In the genomic region with DNA sequence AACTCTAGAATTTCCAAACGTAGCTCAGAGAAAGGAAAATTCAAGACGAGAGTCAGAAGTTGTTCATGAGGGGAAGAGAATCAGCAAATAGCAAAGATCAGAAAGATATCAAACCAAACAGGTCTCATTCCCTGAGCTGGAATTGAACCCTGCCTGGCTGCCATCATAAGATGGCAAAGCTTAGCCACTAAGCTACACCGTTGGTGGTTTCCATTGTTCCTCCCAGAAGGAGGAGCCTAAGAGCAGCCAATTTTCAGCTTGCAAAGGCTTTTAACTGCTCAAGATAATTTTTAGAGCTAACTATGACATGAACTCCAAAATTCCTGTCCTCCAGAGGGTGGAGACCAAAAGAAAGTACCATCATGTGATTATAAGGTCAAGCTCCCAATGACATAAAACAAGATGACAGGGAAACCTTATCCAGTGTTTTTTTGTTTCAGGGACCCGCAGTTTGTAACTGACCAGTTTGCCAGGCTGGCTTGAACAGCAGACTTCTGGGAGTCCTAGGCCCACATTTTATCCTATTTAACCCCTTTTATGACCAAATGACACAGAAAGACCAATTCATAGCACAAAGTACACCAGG, we compare ENCODE assay signal across 15 cellular contexts. TPM values are rescaled to one million over a fixed set of nuclear protein-coding genes. Genes with fewer than 3 reads are reported as not detected.
DNase-seq lines count a peak whose midpoint lies in the region; ATAC-seq, FAIRE-seq and TF ChIP-seq lines count a peak whose summit lies in the region.
"Had no signal": no experiment of that assay in that cellular context is flagged by ENCODE, and none has a peak within 500 bp of the region (broad histone marks: within the 10 kb centered on the region; RNA-seq: fewer than 3 reads in every experiment).

No MANE protein-coding gene starts in this region.

- 2% methylated on average over 4 of the region's 4 CpGs for WGBS in K562 (ENCODE audit: insufficient coverage, low coverage, missing lambda C conversion rate)

- H3K79me2 ChIP-seq in GM23338 (replicated peaks; ENCODE audit: insufficient read depth): no peaks in the 10 kb centered on the region; the same call in 1 of the 2 replicates
- no peaks in the 10 kb centered on the region for H3K79me2 ChIP-seq in K562 (ENCODE audit: control insufficient read depth, insufficient read depth, low read length)
- no peaks in the 10 kb centered on the region for H3K79me2 ChIP-seq in osteoblast (ENCODE audit: insufficient read depth, low read length)

- H3K27me3 ChIP-seq in GM23338 (ENCODE audit: insufficient read depth): no peaks in the 10 kb centered on the region
- H3K27me3 ChIP-seq in K562 (ENCODE audit: control insufficient read depth in 2 of 2, insufficient read depth in 2 of 2, low read length in 2 of 2): peaks cover 10 to 11% of the 10 kb centered on the region in 2 experiments; a peak in 3 of 5 replicates
- H3K27me3 ChIP-seq in osteoblast (ENCODE audit: insufficient read depth, low read length): peaks cover 21% of the 10 kb centered on the region
- H3K27me3 ChIP-seq: BLaER1 had no signal

- no peaks in the 10 kb centered on the region for H3K9me1 ChIP-seq in K562 (ENCODE audit: control insufficient read depth, insufficient read depth, low read length)

- H3K4me1 ChIP-seq in GM23338 (ENCODE audit: insufficient read depth): peaks cover 3% of the 10 kb centered on the region; the same call in 1 of the 2 replicates
- no peaks in the 10 kb centered on the region for H3K4me1 ChIP-seq in K562 (replicated peaks in 1 of 2; ENCODE audit: control insufficient read depth in 2 of 2, insufficient read depth in 2 of 2, low read length in 2 of 2)
- H3K4me1 ChIP-seq in osteoblast (ENCODE audit: insufficient read depth, low read length): no peaks in the 10 kb centered on the region
- H3K4me1 ChIP-seq: BLaER1 had no signal

- H3F3A ChIP-seq in GM23338 (replicated peaks; ENCODE audit: low read depth): no peaks in the 10 kb centered on the region

- H3K27me3 Mint-ChIP-seq in GM23338 (ENCODE audit: insufficient read depth, low read depth, poor library complexity): no peaks in the 10 kb centered on the region

- H3K9me3 ChIP-seq in K562 (replicated peaks; ENCODE audit: control insufficient read depth, insufficient read depth, low read depth, low read length) (no peaks in the 10 kb centered on the region), osteoblast (ENCODE audit: low read depth, low read length) (no peaks in the 10 kb centered on the region)
- H3K9me3 ChIP-seq: BLaER1 had no signal

- in situ Hi-C loops in K562 (cut with MboI): no loop called here

- H3K36me3 Mint-ChIP-seq in GM23338 (ENCODE audit: low read depth): peaks cover 16% of the 10 kb centered on the region
- H3K36me3 Mint-ChIP-seq: CD4-positive, CD25-positive, alpha-beta regulatory T cell had no signal

- no peak for TF ChIP-seq POLR2A in K562 (conservative IDR thresholded peaks at IDR 0.05)

- H4K20me1 ChIP-seq in GM23338 (replicated peaks; ENCODE audit: insufficient read depth): no peaks in the 10 kb centered on the region; the same call in 1 of the 2 replicates
- no peaks in the 10 kb centered on the region for H4K20me1 ChIP-seq in K562 (replicated peaks; ENCODE audit: control insufficient read depth, insufficient read depth, low read length)
- H4K20me1 ChIP-seq in osteoblast (ENCODE audit: insufficient read depth, low read length): no peaks in the 10 kb centered on the region
- H4K20me1 ChIP-seq: BLaER1 had no signal

- H3K4me3 ChIP-seq in GM23338 (no peak overlapping the region), K562 (no peak overlapping the region), osteoblast (ENCODE audit: insufficient read depth, low read length) (no peak overlapping the region)
- H3K4me3 ChIP-seq: BLaER1, GM23248 had no signal

- no peaks in the 10 kb centered on the region for H3K9me2 ChIP-seq in GM23338 (ENCODE audit: insufficient read depth)

- H3K4me1 Mint-ChIP-seq in GM23338: peaks cover 4% of the 10 kb centered on the region; the same call in 1 of the 3 replicates
- H3K4me1 Mint-ChIP-seq: CD4-positive, CD25-positive, alpha-beta regulatory T cell had no signal

- ATAC-seq in GM23338 (peak; percentile 50; the same call in 2 of the 3 replicates), K562 (peak; percentile 50; the same call in 2 of the 3 replicates), GM19324 (IDR thresholded peaks at IDR 0.05; ENCODE audit: low FRiP score, unreplicated experiment) (no peak)

- no peak for DNase-seq in GM23338 (ENCODE audit: low spot score)
- DNase-seq in M059J (ENCODE audit: low read depth): peak; percentile 17
- DNase-seq in K562 (ENCODE audit: extremely low read depth in 1 of 4, low spot score in 3 of 4): no peak
- peak; percentile 38 for DNase-seq in osteoblast (ENCODE audit: insufficient read length, low spot score, missing footprints)
- no peak for DNase-seq in RWPE1 (ENCODE audit: low spot score)
- DNase-seq in dedifferentiated amniotic fluid mesenchymal stem cell (ENCODE audit: extremely low spot score): no peak
- DNase-seq: 8988T; AML-193; CD4-positive, CD25-positive, alpha-beta regulatory T cell; DMS53; GF-D8; GM23248; H7 had no signal

- no peaks in the 10 kb centered on the region; the same call in 2 of the 3 replicates for H3K9me3 Mint-ChIP-seq in GM23338

- no peak overlapping the region for H3K27ac Mint-ChIP-seq in GM23338
- H3K27ac Mint-ChIP-seq: CD4-positive, CD25-positive, alpha-beta regulatory T cell had no signal

- H3K4me2 ChIP-seq in GM23338 (no peak overlapping the region), K562 (ENCODE audit: insufficient read depth, low read length) (no peak overlapping the region), osteoblast (ENCODE audit: insufficient read depth, low read length) (no peak overlapping the region)
- H3K4me2 ChIP-seq: BLaER1 had no signal

- POLR2A ChIA-PET in K562 (lab: Yijun Ruan, JAX) (interaction anchor here (0.6 to 1.3 kb wide), 7 partner anchors 11 to 224 kb away, joined by 3 to 7 read pairs (median 3); no protein-coding TSS in a partner anchor), RWPE1 (lab: Yijun Ruan, JAX; ENCODE audit: low non-redundant PET) (no interaction called here)

- CTCF ChIA-PET in K562 (lab: Yijun Ruan, JAX; ENCODE audit: low intra/inter-chr PET ratio) (interaction anchor here (0.6 kb wide), 1 partner anchor 83 kb away, joined by 4 read pairs; no protein-coding TSS in a partner anchor), RWPE1 (lab: Yijun Ruan, JAX) (interaction anchor here (0.6 to 1.6 kb wide), 4 partner anchors 11 to 136 kb away, joined by 3 to 6 read pairs (median 4); no protein-coding TSS in a partner anchor)

- TF ChIP-seq RAD21 in K562 (CRISPR knock-in tag; conservative IDR thresholded peaks at IDR 0.05 in 1 of 2, IDR thresholded peaks at IDR 0.05 in 1 of 2): no peak

- no peaks in the 10 kb centered on the region for H3K36me3 ChIP-seq in GM23338 (ENCODE audit: insufficient read depth)
- H3K36me3 ChIP-seq in K562 (ENCODE audit: control insufficient read depth, insufficient read depth, low read length): no peaks in the 10 kb centered on the region
- no peaks in the 10 kb centered on the region for H3K36me3 ChIP-seq in osteoblast (ENCODE audit: insufficient read depth, low read length)
- H3K36me3 ChIP-seq: BLaER1 had no signal

- intact Hi-C loops in K562 (cut with micrococcal nuclease): no loop called here

- FAIRE-seq in K562 (lab: Jason Lieb, UNC): no peak

- no peak for TF ChIP-seq CTCF in GM23338 (conservative IDR thresholded peaks at IDR 0.05; ENCODE audit: low read depth in 2 of 2)
- no peak for TF ChIP-seq CTCF in K562 (IDR thresholded peaks at IDR 0.05 in 2 of 3, conservative IDR thresholded peaks at IDR 0.05 in 1 of 3; ENCODE audit: insufficient read depth in 2 of 3, low read depth in 1 of 3, low read length in 3 of 3)
- TF ChIP-seq CTCF in osteoblast (IDR thresholded peaks at IDR 0.05; ENCODE audit: extremely low read depth, low read depth, low read length): no peak
- TF ChIP-seq CTCF in RWPE1 (conservative IDR thresholded peaks at IDR 0.05; ENCODE audit: low read depth): no peak

- no peak overlapping the region for H3K4me3 Mint-ChIP-seq in GM23338
- H3K4me3 Mint-ChIP-seq: CD4-positive, CD25-positive, alpha-beta regulatory T cell had no signal

- H3K9ac ChIP-seq in K562 (ENCODE audit: insufficient read depth in 1 of 2, low read depth in 2 of 2, low read length in 2 of 2): no peak overlapping the region
- H3K9ac ChIP-seq: BLaER1, GM23248 had no signal

- no peak for TF ChIP-seq EP300 in K562 (IDR thresholded peaks at IDR 0.05; ENCODE audit: low read length)

- H3K27ac ChIP-seq in GM23338 (ENCODE audit: low read depth): no peak overlapping the region
- no peak overlapping the region for H3K27ac ChIP-seq in K562 (ENCODE audit: extremely low read depth, low read depth, low read length)
- H3K27ac ChIP-seq in osteoblast (ENCODE audit: low read depth, low read length): no peak overlapping the region
- H3K27ac ChIP-seq in RWPE1: no peak overlapping the region
- H3K27ac ChIP-seq: BLaER1, GM23248 had no signal

- BruUV-seq in K562 (replicated peaks; lab: Mats Ljungman, UMichigan): no TSS peak

- H2AFZ ChIP-seq in GM23338: no peak overlapping the region
- no peak overlapping the region for H2AFZ ChIP-seq in K562 (ENCODE audit: low read depth, low read length)
- no peak overlapping the region for H2AFZ ChIP-seq in osteoblast (ENCODE audit: low read length)
- H2AFZ ChIP-seq: GM23248 had no signal

TF ChIP-seq in K562, 482 proteins besides CTCF, POLR2A, EP300 and RAD21 (continues in another document):
- TF ChIP-seq FOXA3 (CRISPR knock-in tag; conservative IDR thresholded peaks at IDR 0.05 in 1 of 2, IDR thresholded peaks at IDR 0.05 in 1 of 2): no peak

RNA-seq across cellular contexts. Expression of a gene that starts 55.9 kb away (rescaled TPM):
- total RNA-seq in GM23338 (2014; rRNA removed; shearing (Covaris generic)): 1.3 and 2.7 TPM in 2 replicates
- 1.6 and 2.2 TPM in 2 replicates for polyA plus RNA-seq in GM23338 (2016; fragmentation: Nextera tagmentation; extraction: Ambion mirVana)
- 0.02 TPM in 1 of 2 replicates, not detected in the other for total RNA-seq in M059J (2014; rRNA removed; shearing (Covaris generic))
- 0.30 and 2.2 TPM in 2 replicates for total RNA-seq in K562 (2011; cell fraction: chromatin; rRNA removed; ENCODE audit: low replicate concordance)
- total RNA-seq in K562 (2011; cell fraction: nucleolus; rRNA removed): 0.83 and 1.1 TPM in 2 replicates
- 0.92 and 0.95 TPM in 2 replicates for total RNA-seq in K562 (2011; cell fraction: nucleoplasm; rRNA removed)
- 0.05 and 0.37 TPM in 2 replicates for total RNA-seq in K562 (2014; rRNA removed)
- total RNA-seq in K562 (2014; rRNA removed; fragmentation: Illumina TruSeq; extraction: Trizol): 0.04 TPM in 1 of 2 replicates, not detected in the other
- 0.15 and 0.22 TPM in 2 replicates for total RNA-seq in K562 (2015; rRNA removed; fragmentation: Illumina TruSeq; extraction: Trizol)
- 0.16 and 0.35 TPM in 2 replicates for total RNA-seq in K562 (2021)
- polyA plus RNA-seq in K562 (2011; rRNA removed): 0.13 and 0.61 TPM in 2 replicates
- 0.13 and 0.15 TPM in 2 replicates for polyA plus RNA-seq in K562 (2011; cell fraction: cytosol; rRNA removed)
- polyA plus RNA-seq in K562 (2011; cell fraction: nucleus; rRNA removed): 2.1 and 3.4 TPM in 2 replicates
- 0.26 and 1.00 TPM in 2 replicates for polyA plus RNA-seq in K562 (2012)
- polyA plus RNA-seq in K562 (2014; fragmentation: Illumina TruSeq; extraction: Trizol): 0.06 and 0.11 TPM in 2 replicates
- polyA plus RNA-seq in K562 (2014; fragmentation: Nextera tagmentation; extraction: Ambion mirVana): under 1 TPM in 1 of 2 experiments, not detected in 1; 0.04 TPM
- polyA plus RNA-seq in K562 (2014; rRNA removed): 0.19 and 0.32 TPM in 2 replicates
- not detected in 2 replicates for polyA minus RNA-seq in K562 (2011; rRNA and poly(A)+ RNA removed)
- not detected in 2 replicates for polyA minus RNA-seq in K562 (2011; cell fraction: cytosol; rRNA and poly(A)+ RNA removed)
- polyA minus RNA-seq in K562 (2011; cell fraction: nucleus; rRNA and poly(A)+ RNA removed): 0.27 and 0.89 TPM in 2 replicates
- 1.8 TPM in 2 replicates for total RNA-seq in osteoblast

Comparison
In these comparisons a context has a peak if more than half of its experiments do, and no peak if none do; other contexts are left out.
1. DNase-seq: peak in M059J (single experiment) and osteoblast (single experiment); none in GM23338 (single experiment), K562 (0 of 4), RWPE1 (single experiment) and dedifferentiated amniotic fluid mesenchymal stem cell (single experiment).